ENCODE assay signal across 1 cellular context in the genomic region with DNA sequence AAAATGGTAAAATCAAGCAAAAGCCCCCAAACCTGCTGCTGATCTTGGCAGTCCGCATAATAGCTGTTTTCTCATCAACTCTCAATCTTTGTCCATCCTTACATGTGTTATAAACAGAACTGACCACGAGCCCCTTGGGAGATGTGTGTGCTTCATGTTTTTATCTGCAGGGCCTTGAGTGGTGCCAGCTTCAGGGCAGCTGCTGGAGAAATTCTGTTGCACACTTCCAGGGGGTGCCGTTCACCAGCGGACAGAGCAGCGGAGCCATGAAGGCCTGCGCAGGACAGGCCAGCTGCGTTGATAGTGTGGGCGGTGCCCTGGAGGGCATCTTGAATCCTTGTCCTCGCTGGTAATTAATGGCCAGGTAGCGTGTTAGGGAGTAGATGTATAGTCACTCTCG.
TF ChIP-seq lines count a peak whose summit lies in the region.

No MANE protein-coding gene starts in this region.

TF ChIP-seq in WTC11, 78 proteins besides CTCF, POLR2A, EP300 and RAD21 (continued from another document):
- TF ChIP-seq, protein P1, sequence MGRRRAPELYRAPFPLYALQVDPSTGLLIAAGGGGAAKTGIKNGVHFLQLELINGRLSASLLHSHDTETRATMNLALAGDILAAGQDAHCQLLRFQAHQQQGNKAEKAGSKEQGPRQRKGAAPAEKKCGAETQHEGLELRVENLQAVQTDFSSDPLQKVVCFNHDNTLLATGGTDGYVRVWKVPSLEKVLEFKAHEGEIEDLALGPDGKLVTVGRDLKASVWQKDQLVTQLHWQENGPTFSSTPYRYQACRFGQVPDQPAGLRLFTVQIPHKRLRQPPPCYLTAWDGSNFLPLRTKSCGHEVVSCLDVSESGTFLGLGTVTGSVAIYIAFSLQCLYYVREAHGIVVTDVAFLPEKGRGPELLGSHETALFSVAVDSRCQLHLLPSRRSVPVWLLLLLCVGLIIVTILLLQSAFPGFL (CRISPR knock-in tag; IDR thresholded peaks at IDR 0.05; ENCODE audit: borderline replicate concordance): no peak
- TF ChIP-seq, protein P2, sequence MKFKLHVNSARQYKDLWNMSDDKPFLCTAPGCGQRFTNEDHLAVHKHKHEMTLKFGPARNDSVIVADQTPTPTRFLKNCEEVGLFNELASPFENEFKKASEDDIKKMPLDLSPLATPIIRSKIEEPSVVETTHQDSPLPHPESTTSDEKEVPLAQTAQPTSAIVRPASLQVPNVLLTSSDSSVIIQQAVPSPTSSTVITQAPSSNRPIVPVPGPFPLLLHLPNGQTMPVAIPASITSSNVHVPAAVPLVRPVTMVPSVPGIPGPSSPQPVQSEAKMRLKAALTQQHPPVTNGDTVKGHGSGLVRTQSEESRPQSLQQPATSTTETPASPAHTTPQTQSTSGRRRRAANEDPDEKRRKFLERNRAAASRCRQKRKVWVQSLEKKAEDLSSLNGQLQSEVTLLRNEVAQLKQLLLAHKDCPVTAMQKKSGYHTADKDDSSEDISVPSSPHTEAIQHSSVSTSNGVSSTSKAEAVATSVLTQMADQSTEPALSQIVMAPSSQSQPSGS (CRISPR knock-in tag; IDR thresholded peaks at IDR 0.05; ENCODE audit: borderline replicate concordance, low read depth): no peak
- TF ChIP-seq, protein P3, sequence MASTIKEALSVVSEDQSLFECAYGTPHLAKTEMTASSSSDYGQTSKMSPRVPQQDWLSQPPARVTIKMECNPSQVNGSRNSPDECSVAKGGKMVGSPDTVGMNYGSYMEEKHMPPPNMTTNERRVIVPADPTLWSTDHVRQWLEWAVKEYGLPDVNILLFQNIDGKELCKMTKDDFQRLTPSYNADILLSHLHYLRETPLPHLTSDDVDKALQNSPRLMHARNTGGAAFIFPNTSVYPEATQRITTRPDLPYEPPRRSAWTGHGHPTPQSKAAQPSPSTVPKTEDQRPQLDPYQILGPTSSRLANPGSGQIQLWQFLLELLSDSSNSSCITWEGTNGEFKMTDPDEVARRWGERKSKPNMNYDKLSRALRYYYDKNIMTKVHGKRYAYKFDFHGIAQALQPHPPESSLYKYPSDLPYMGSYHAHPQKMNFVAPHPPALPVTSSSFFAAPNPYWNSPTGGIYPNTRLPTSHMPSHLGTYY (CRISPR knock-in tag; IDR thresholded peaks at IDR 0.05): no peak
- TF ChIP-seq SMAD4 (CRISPR knock-in tag; IDR thresholded peaks at IDR 0.05) (no peak), ZBTB21 (CRISPR knock-in tag; IDR thresholded peaks at IDR 0.05; ENCODE audit: borderline replicate concordance) (no peak), CREB1 (CRISPR knock-in tag; IDR thresholded peaks at IDR 0.05) (no peak), PRRX2 (CRISPR knock-in tag; IDR thresholded peaks at IDR 0.05) (no peak), NFE2L1 (CRISPR knock-in tag; IDR thresholded peaks at IDR 0.05) (no peak), JUN (CRISPR knock-in tag; IDR thresholded peaks at IDR 0.05) (no peak), NR2C2 (CRISPR knock-in tag; IDR thresholded peaks at IDR 0.05) (no peak), RORB (CRISPR knock-in tag; IDR thresholded peaks at IDR 0.05) (no peak), ZNF138 (CRISPR knock-in tag; conservative IDR thresholded peaks at IDR 0.05) (no peak), CREM (CRISPR knock-in tag; IDR thresholded peaks at IDR 0.05) (no peak), ZNF263 (CRISPR knock-in tag; IDR thresholded peaks at IDR 0.05; ENCODE audit: low read depth) (no peak), GABPB1 (CRISPR knock-in tag; IDR thresholded peaks at IDR 0.05) (no peak)
- TF ChIP-seq, protein P4, sequence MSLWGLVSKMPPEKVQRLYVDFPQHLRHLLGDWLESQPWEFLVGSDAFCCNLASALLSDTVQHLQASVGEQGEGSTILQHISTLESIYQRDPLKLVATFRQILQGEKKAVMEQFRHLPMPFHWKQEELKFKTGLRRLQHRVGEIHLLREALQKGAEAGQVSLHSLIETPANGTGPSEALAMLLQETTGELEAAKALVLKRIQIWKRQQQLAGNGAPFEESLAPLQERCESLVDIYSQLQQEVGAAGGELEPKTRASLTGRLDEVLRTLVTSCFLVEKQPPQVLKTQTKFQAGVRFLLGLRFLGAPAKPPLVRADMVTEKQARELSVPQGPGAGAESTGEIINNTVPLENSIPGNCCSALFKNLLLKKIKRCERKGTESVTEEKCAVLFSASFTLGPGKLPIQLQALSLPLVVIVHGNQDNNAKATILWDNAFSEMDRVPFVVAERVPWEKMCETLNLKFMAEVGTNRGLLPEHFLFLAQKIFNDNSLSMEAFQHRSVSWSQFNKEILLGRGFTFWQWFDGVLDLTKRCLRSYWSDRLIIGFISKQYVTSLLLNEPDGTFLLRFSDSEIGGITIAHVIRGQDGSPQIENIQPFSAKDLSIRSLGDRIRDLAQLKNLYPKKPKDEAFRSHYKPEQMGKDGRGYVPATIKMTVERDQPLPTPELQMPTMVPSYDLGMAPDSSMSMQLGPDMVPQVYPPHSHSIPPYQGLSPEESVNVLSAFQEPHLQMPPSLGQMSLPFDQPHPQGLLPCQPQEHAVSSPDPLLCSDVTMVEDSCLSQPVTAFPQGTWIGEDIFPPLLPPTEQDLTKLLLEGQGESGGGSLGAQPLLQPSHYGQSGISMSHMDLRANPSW (CRISPR knock-in tag; conservative IDR thresholded peaks at IDR 0.05; ENCODE audit: low read depth): no peak
